23 cellular contexts compared by ENCODE assay signal in genomic region chr18:7393080-7393479, GRCh38.
"Had no signal": no experiment of that assay in that cellular context is flagged by ENCODE, and none has a peak within 500 bp of the region (broad histone marks: within the 10 kb centered on the region; RNA-seq: fewer than 3 reads in every experiment).

No MANE protein-coding gene starts in this region.

- DNase-seq: dorsolateral prefrontal cortex; effector CD4-positive, alpha-beta T cell; heart left ventricle; kidney; natural killer cell; nucleus accumbens; stimulated activated CD4-positive, alpha-beta T cell treated with anti-CD3 and anti-CD28 coated beads, Interleukin-2, amount 100 ng/mL, for 24 hours; stimulated activated CD4-positive, alpha-beta T cell treated with anti-CD3 and anti-CD28 coated beads, Interleukin-4, amount 100 ng/mL, for 24 hours; stimulated activated naive CD8-positive, alpha-beta T cell treated with anti-CD3 and anti-CD28 coated beads, Interleukin-15, Interleukin-2, amounts not matched to agents 100 U/mL and 50 U/mL, for 24 hours; substantia nigra; testis; upper lobe of right lung; uterus had no signal

- H3K4me1 Mint-ChIP-seq: memory B cell; natural killer cell; stimulated activated effector memory CD8-positive, alpha-beta T cell treated with anti-CD3 and anti-CD28 coated beads, Interleukin-12 subunit alpha, Interleukin-12 subunit beta, amount 100 ng/mL, for 72 hours had no signal

- H3K27me3 Mint-ChIP-seq: memory B cell had no signal

- H2AFZ ChIP-seq: hepatocyte had no signal

- H3K4me3 Mint-ChIP-seq: memory B cell; natural killer cell; neural crest cell; stimulated activated effector memory CD8-positive, alpha-beta T cell treated with anti-CD3 and anti-CD28 coated beads, Interleukin-12 subunit alpha, Interleukin-12 subunit beta, amount 100 ng/mL, for 72 hours had no signal

- H3K36me3 Mint-ChIP-seq: memory B cell; natural killer cell; stimulated activated effector memory CD8-positive, alpha-beta T cell treated with anti-CD3 and anti-CD28 coated beads, Interleukin-12 subunit alpha, Interleukin-12 subunit beta, amount 100 ng/mL, for 72 hours had no signal

- H3K9me3 ChIP-seq: heart left ventricle, prostate gland, testis, tibial nerve, upper lobe of right lung, uterus had no signal

- H3K9me3 Mint-ChIP-seq: neural crest cell had no signal

- ATAC-seq: heart left ventricle; left lobe of liver; sciatic nerve; stimulated activated naive CD8-positive, alpha-beta T cell treated with anti-CD3 and anti-CD28 coated beads, Interleukin-15, Interleukin-2, amounts not matched to agents 100 U/mL and 50 U/mL, for 24 hours had no signal

- H3K4me2 ChIP-seq: hepatocyte, smooth muscle cell had no signal

- H3K4me1 ChIP-seq: heart left ventricle, prostate gland, testis, tibial nerve, upper lobe of right lung, uterus had no signal

- H3K27ac Mint-ChIP-seq: memory B cell; natural killer cell; stimulated activated effector memory CD8-positive, alpha-beta T cell treated with anti-CD3 and anti-CD28 coated beads, Interleukin-12 subunit alpha, Interleukin-12 subunit beta, amount 100 ng/mL, for 72 hours had no signal

- H3K27me3 ChIP-seq: heart left ventricle, hepatocyte, testis, tibial nerve, upper lobe of right lung, uterus had no signal

- H3K36me3 ChIP-seq: heart left ventricle, prostate gland, tibial nerve, upper lobe of right lung, uterus had no signal

- H3K4me3 ChIP-seq: dorsolateral prefrontal cortex, heart left ventricle, hepatocyte, lung, prostate gland, smooth muscle cell, testis, tibial nerve, upper lobe of right lung, uterus had no signal

- H3K27ac ChIP-seq: dorsolateral prefrontal cortex, heart left ventricle, hepatocyte, prostate gland, testis, tibial nerve, upper lobe of right lung, uterus had no signal
